Comparison of ENCODE assay signal across 21 cellular contexts in the genomic region with DNA sequence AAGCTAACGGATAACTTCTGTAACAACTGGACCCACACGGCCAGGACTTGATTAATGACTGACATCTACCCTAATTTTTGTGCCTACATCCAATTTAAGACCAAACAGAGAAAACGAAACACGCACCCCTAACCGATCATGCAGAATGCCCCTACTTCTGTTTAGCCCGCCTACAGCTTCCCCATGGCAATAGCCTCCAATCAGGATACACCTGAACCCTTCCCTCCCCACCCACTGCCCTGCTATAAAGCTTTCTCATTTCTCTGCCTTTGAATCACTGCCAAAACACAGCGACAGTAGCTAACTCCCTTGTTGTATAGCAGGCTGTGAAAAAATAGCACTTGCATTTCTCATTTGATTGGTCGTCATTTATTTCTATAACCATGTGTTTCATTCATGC. TPM values are rescaled to one million over a fixed set of nuclear protein-coding genes. Genes with fewer than 3 reads are reported as not detected.
DNase-seq lines count a peak whose midpoint lies in the region; ATAC-seq and TF ChIP-seq lines count a peak whose summit lies in the region.
"Had no signal": no experiment of that assay in that cellular context is flagged by ENCODE, and none has a peak within 500 bp of the region (broad histone marks: within the 10 kb centered on the region; RNA-seq: fewer than 3 reads in every experiment).

No MANE protein-coding gene starts in this region.

- intact Hi-C loops in activated CD4-positive, alpha-beta T cell treated with anti-CD3 and anti-CD28 coated beads for 36 hours (cut with DNase I, micrococcal nuclease), result no loop called here

- no peak overlapping the region for H3K4ac ChIP-seq in mesenchymal stem cell (ENCODE audit: low read depth in 1 of 2, low read length in 2 of 2)

- H3K4me1 Mint-ChIP-seq in chondrocyte (ENCODE audit: low read depth), result peaks cover 4% of the 10 kb centered on the region
- no peaks in the 10 kb centered on the region for H3K4me1 Mint-ChIP-seq in activated CD4-positive, alpha-beta T cell treated with anti-CD3 and anti-CD28 coated beads for 36 hours
- H3K4me1 Mint-ChIP-seq: T-cell had no signal

- POLR2A ChIA-PET in activated CD4-positive, alpha-beta T cell treated with anti-CD3 and anti-CD28 coated beads for 36 hours (lab: Charles Lee), result no interaction called here

- H3K27me3 Mint-ChIP-seq in chondrocyte (ENCODE audit: low read depth), result peaks cover 6% of the 10 kb centered on the region
- H3K27me3 Mint-ChIP-seq in activated CD4-positive, alpha-beta T cell treated with anti-CD3 and anti-CD28 coated beads for 36 hours, result no peaks in the 10 kb centered on the region

- peak overlapping the region; percentile 39 for H2AK5ac ChIP-seq in mesenchymal stem cell (ENCODE audit: low read length, severe bottlenecking)

- peaks cover 10% of the 10 kb centered on the region for H3K4me1 ChIP-seq in mesenchymal stem cell (ENCODE audit: control insufficient read depth, insufficient read depth, low read depth, low read length)
- H3K4me1 ChIP-seq: HAP-1 had no signal

- TF ChIP-seq CTCF in chondrocyte (IDR thresholded peaks at IDR 0.05), result no peak

- no peak overlapping the region for H4K8ac ChIP-seq in mesenchymal stem cell (ENCODE audit: low read length)

- H3K23ac ChIP-seq in mesenchymal stem cell (ENCODE audit: low read length in 2 of 2), result no peak overlapping the region

- H3K27ac ChIP-seq in mesenchymal stem cell (ENCODE audit: low read length, poor library complexity, severe bottlenecking), result no peak overlapping the region
- H3K27ac ChIP-seq: BLaER1 treated with 17β-estradiol and CSF1 and Interleukin-3, amounts not matched to agents 10 nM and 100 nM had no signal

- no peaks in the 10 kb centered on the region for H3K27me3 ChIP-seq in mesenchymal stem cell (ENCODE audit: control insufficient read depth in 1 of 2, insufficient read depth in 1 of 2, low read length in 2 of 2)
- H3K27me3 ChIP-seq: BLaER1 treated with 17β-estradiol and CSF1 and Interleukin-3, amounts not matched to agents 10 nM and 100 nM had no signal

- no peaks in the 10 kb centered on the region for H3K9me3 Mint-ChIP-seq in chondrocyte (ENCODE audit: low read depth)
- H3K9me3 Mint-ChIP-seq in activated CD4-positive, alpha-beta T cell treated with anti-CD3 and anti-CD28 coated beads for 36 hours (ENCODE audit: low read depth), result no peaks in the 10 kb centered on the region
- H3K9me3 Mint-ChIP-seq: CD8-positive, alpha-beta T cell; T-cell had no signal

- no peak overlapping the region for H4K91ac ChIP-seq in mesenchymal stem cell (ENCODE audit: low read length)

- DNase-seq in M059J (ENCODE audit: low read depth), result peak; percentile 24
- DNase-seq in RPMI8226, result peak; percentile 93
- DNase-seq in mesenchymal stem cell, result no peak
- DNase-seq in chondrocyte (ENCODE audit: low spot score), result no peak
- DNase-seq in activated CD4-positive, alpha-beta T cell treated with anti-CD3 and anti-CD28 coated beads for 36 hours, result no peak
- DNase-seq: CD8-positive, alpha-beta T cell; DMS79; Kasumi-1; NCI-H1105 treated with DMSO at 0.1 percent for 48 hours; NCI-H1694; NCI-H2107; NCI-H2227 treated with DMSO at 0.1 percent for 48 hours; NCI-H524 treated with DMSO at 0.1 percent for 48 hours; SHP77 treated with DMSO at 0.1 percent for 48 hours; SK-N-SH; T-cell had no signal

- WGBS in mesenchymal stem cell, result 81% methylated on average over 7 of the region's 8 CpGs

- ATAC-seq in GM19463 (IDR thresholded peaks at IDR 0.05; ENCODE audit: unreplicated experiment) (peak; percentile 79), GM19035 (IDR thresholded peaks at IDR 0.05; ENCODE audit: unreplicated experiment) (no peak)
- ATAC-seq in activated CD4-positive, alpha-beta T cell treated with anti-CD3 and anti-CD28 coated beads for 36 hours, result no peak
- ATAC-seq: CD8-positive, alpha-beta T cell; T-cell had no signal

- H3K4me2 ChIP-seq in mesenchymal stem cell (ENCODE audit: low read length, poor library complexity, severe bottlenecking), result no peak overlapping the region
- H3K4me2 ChIP-seq: BLaER1 treated with 17β-estradiol and CSF1 and Interleukin-3, amounts not matched to agents 10 nM and 100 nM; SK-N-SH had no signal

- H3K36me3 Mint-ChIP-seq in chondrocyte (ENCODE audit: low read depth), result no peaks in the 10 kb centered on the region
- H3K36me3 Mint-ChIP-seq in activated CD4-positive, alpha-beta T cell treated with anti-CD3 and anti-CD28 coated beads for 36 hours (ENCODE audit: low read depth), result no peaks in the 10 kb centered on the region
- H3K36me3 Mint-ChIP-seq: CD8-positive, alpha-beta T cell; T-cell had no signal

- no peak overlapping the region for H2BK15ac ChIP-seq in mesenchymal stem cell (ENCODE audit: low read depth, poor library complexity, severe bottlenecking)

- H3K36me3 ChIP-seq in mesenchymal stem cell (ENCODE audit: control insufficient read depth in 1 of 2, insufficient read depth in 2 of 2, low read depth in 1 of 2, low read length in 2 of 2), result no peaks in the 10 kb centered on the region
- H3K36me3 ChIP-seq: BLaER1 treated with 17β-estradiol and CSF1 and Interleukin-3, amounts not matched to agents 10 nM and 100 nM; HAP-1 had no signal

- no peak overlapping the region for H2AFZ ChIP-seq in mesenchymal stem cell (ENCODE audit: low read depth, low read length)

- H3K79me1 ChIP-seq in mesenchymal stem cell (replicated peaks; ENCODE audit: low read length, poor library complexity, severe bottlenecking), result no peaks in the 10 kb centered on the region

- H3K9ac ChIP-seq in mesenchymal stem cell (ENCODE audit: low read length), result no peak overlapping the region
- H3K9ac ChIP-seq: BLaER1 treated with 17β-estradiol and CSF1 and Interleukin-3, amounts not matched to agents 10 nM and 100 nM; SK-N-SH had no signal

- H3K9me3 ChIP-seq in mesenchymal stem cell (ENCODE audit: control insufficient read depth, low read length), result no peaks in the 10 kb centered on the region
- H3K9me3 ChIP-seq: BLaER1 treated with 17β-estradiol and CSF1 and Interleukin-3, amounts not matched to agents 10 nM and 100 nM; HAP-1; SK-N-SH had no signal

- no peak overlapping the region for H2BK12ac ChIP-seq in mesenchymal stem cell (ENCODE audit: low read length in 2 of 2)

- no peak overlapping the region for H3K4me3 Mint-ChIP-seq in chondrocyte (ENCODE audit: unreplicated experiment)
- H3K4me3 Mint-ChIP-seq in activated CD4-positive, alpha-beta T cell treated with anti-CD3 and anti-CD28 coated beads for 36 hours, result no peak overlapping the region
- H3K4me3 Mint-ChIP-seq: CD8-positive, alpha-beta T cell; T-cell had no signal

- no peak overlapping the region for H3K27ac Mint-ChIP-seq in chondrocyte (ENCODE audit: unreplicated experiment)
- H3K27ac Mint-ChIP-seq in activated CD4-positive, alpha-beta T cell treated with anti-CD3 and anti-CD28 coated beads for 36 hours, result no peak overlapping the region
- H3K27ac Mint-ChIP-seq: CD8-positive, alpha-beta T cell; T-cell had no signal

- no peak overlapping the region for H3K4me3 ChIP-seq in mesenchymal stem cell (ENCODE audit: insufficient read depth in 1 of 2, low read depth in 1 of 2, low read length in 2 of 2)
- H3K4me3 ChIP-seq: BLaER1 treated with 17β-estradiol and CSF1 and Interleukin-3, amounts not matched to agents 10 nM and 100 nM; HAP-1 had no signal

- CTCF ChIA-PET in activated CD4-positive, alpha-beta T cell treated with anti-CD3 and anti-CD28 coated beads for 36 hours (lab: Charles Lee), result no interaction called here

- no peak overlapping the region for H3K18ac ChIP-seq in mesenchymal stem cell (ENCODE audit: low read depth in 1 of 2, low read length in 2 of 2)

- no peak overlapping the region for H2BK5ac ChIP-seq in mesenchymal stem cell (ENCODE audit: low read depth, low read length, poor library complexity, severe bottlenecking)

- H3K14ac ChIP-seq in mesenchymal stem cell (ENCODE audit: low read length in 2 of 2), result no peak overlapping the region

- no peak overlapping the region for H2BK120ac ChIP-seq in mesenchymal stem cell (ENCODE audit: low read depth, low read length)

RNA-seq across cellular contexts. Expression of a gene that starts 45.2 kb away (rescaled TPM):
- total RNA-seq in M059J (2014; rRNA removed; shearing (Covaris generic)), result not detected in 2 replicates
- polyA plus RNA-seq in mesenchymal stem cell (2013, experiment 1 of 2), result 11.1 TPM
- polyA plus RNA-seq in mesenchymal stem cell (2013, experiment 2 of 2), result 10.2 TPM
- total RNA-seq in chondrocyte, result 0.22 to 0.37 TPM (median 0.33 TPM) in 3 replicates
- total RNA-seq in activated CD4-positive, alpha-beta T cell treated with anti-CD3 and anti-CD28 coated beads for 36 hours, result 1 to 10 TPM; 1.5 TPM
- total RNA-seq: A673 had no signal
- polyA plus RNA-seq: SK-N-SH had no signal

Comparison
In these comparisons a context has a peak if more than half of its experiments do, and no peak if none do; other contexts are left out.
1. DNase-seq: peak in M059J (single experiment) and RPMI8226 (single experiment); none in mesenchymal stem cell (single experiment), chondrocyte (single experiment) and activated CD4-positive, alpha-beta T cell treated with anti-CD3 and anti-CD28 coated beads for 36 hours (single experiment).